ENCODE assay signal across 1 cellular context in the genomic region with DNA sequence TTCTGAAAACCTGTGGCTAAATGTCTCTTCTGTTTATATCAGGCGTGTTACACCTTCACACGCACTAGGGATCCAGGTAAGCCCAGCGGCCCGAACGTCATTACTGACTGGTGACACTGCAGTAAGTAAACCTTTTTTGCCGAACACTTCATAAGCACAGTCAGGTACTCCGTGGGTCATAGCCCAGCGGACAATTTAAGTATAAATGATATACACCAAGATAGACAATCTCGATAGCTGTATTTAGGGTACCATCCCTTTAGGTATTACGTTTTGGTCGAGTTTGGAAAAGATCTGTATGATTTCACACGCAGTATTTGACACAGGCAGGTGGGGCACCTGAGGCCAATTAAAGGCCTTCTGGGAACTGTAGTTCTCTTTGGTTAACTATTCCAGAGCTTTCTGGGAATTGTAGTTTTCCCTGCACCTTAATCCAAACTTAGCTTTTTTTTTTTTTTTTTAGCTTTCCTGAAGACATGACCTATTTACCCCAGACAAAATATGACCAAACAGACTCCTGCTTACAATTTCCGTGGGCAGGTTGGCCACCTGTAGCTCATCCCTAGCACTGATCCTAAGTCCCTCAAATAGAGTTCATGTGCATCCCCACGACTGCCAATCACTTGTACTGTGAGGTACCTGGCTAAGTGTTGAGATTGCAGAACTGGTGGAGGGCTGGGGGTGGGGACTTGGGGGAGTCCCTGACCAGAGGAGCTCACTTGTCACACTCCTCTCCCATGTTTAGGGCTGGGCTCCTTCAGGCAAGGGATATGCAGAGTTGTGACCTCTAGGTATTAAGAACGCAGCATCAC.
TF ChIP-seq lines count a peak whose summit lies in the region.

No MANE protein-coding gene starts in this region.

TF ChIP-seq in HepG2, 621 proteins besides CTCF, POLR2A, EP300 and RAD21 (continued from another document and continues in another):
- TF ChIP-seq, protein P1, sequence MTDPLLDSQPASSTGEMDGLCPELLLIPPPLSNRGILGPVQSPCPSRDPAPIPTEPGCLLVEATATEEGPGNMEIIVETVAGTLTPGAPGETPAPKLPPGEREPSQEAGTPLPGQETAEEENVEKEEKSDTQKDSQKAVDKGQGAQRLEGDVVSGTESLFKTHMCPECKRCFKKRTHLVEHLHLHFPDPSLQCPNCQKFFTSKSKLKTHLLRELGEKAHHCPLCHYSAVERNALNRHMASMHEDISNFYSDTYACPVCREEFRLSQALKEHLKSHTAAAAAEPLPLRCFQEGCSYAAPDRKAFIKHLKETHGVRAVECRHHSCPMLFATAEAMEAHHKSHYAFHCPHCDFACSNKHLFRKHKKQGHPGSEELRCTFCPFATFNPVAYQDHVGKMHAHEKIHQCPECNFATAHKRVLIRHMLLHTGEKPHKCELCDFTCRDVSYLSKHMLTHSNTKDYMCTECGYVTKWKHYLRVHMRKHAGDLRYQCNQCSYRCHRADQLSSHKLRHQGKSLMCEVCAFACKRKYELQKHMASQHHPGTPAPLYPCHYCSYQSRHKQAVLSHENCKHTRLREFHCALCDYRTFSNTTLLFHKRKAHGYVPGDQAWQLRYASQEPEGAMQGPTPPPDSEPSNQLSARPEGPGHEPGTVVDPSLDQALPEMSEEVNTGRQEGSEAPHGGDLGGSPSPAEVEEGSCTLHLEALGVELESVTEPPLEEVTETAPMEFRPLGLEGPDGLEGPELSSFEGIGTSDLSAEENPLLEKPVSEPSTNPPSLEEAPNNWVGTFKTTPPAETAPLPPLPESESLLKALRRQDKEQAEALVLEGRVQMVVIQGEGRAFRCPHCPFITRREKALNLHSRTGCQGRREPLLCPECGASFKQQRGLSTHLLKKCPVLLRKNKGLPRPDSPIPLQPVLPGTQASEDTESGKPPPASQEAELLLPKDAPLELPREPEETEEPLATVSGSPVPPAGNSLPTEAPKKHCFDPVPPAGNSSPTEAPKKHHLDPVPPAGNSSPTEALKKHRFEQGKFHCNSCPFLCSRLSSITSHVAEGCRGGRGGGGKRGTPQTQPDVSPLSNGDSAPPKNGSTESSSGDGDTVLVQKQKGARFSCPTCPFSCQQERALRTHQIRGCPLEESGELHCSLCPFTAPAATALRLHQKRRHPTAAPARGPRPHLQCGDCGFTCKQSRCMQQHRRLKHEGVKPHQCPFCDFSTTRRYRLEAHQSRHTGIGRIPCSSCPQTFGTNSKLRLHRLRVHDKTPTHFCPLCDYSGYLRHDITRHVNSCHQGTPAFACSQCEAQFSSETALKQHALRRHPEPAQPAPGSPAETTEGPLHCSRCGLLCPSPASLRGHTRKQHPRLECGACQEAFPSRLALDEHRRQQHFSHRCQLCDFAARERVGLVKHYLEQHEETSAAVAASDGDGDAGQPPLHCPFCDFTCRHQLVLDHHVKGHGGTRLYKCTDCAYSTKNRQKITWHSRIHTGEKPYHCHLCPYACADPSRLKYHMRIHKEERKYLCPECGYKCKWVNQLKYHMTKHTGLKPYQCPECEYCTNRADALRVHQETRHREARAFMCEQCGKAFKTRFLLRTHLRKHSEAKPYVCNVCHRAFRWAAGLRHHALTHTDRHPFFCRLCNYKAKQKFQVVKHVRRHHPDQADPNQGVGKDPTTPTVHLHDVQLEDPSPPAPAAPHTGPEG (CRISPR knock-in tag; IDR thresholded peaks at IDR 0.05), result no peak
- TF ChIP-seq ZBTB21 (CRISPR knock-in tag; IDR thresholded peaks at IDR 0.05) (0 out of 2 replicates have a peak, but pooled peaks have one; percentile 48), NFE2 (CRISPR knock-in tag; IDR thresholded peaks at IDR 0.05) (no peak), CREM (IDR thresholded peaks at IDR 0.05) (peak; percentile 93), CREM (CRISPR knock-in tag; IDR thresholded peaks at IDR 0.05) (no peak), ZNF12 (CRISPR knock-in tag; IDR thresholded peaks at IDR 0.05) (no peak), PLRG1 (conservative IDR thresholded peaks at IDR 0.05) (no peak), CAMTA2 (CRISPR knock-in tag; IDR thresholded peaks at IDR 0.05; ENCODE audit: borderline replicate concordance) (no peak), ZNF143 (CRISPR knock-in tag; IDR thresholded peaks at IDR 0.05) (peak; percentile 95), RBM22 (optimal IDR thresholded peaks at IDR 0.05; ENCODE audit: low read length) (no peak), ZNF510 (CRISPR knock-in tag; IDR thresholded peaks at IDR 0.05; ENCODE audit: low read depth) (0 out of 2 replicates have a peak, but pooled peaks have one; percentile 42), RORA (CRISPR knock-in tag; IDR thresholded peaks at IDR 0.05) (no peak; the same call in 1 of the 2 replicates), NKX3-1 (CRISPR knock-in tag; IDR thresholded peaks at IDR 0.05) (0 out of 2 replicates have a peak, but pooled peaks have one; percentile 62), HNRNPL (IDR thresholded peaks at IDR 0.05; ENCODE audit: low read depth, low read length) (no peak), KDM2A (CRISPR knock-in tag; IDR thresholded peaks at IDR 0.05; ENCODE audit: borderline replicate concordance, low read depth) (peak; percentile 57), PPARG (CRISPR knock-in tag; conservative IDR thresholded peaks at IDR 0.05) (no peak), FOXC1 (CRISPR knock-in tag; IDR thresholded peaks at IDR 0.05; ENCODE audit: borderline replicate concordance) (no peak), ZNF230 (CRISPR knock-in tag; IDR thresholded peaks at IDR 0.05) (no peak), ZNF382 (CRISPR knock-in tag; IDR thresholded peaks at IDR 0.05; ENCODE audit: borderline replicate concordance) (no peak), SOX13 (IDR thresholded peaks at IDR 0.05) (no peak), SOX13 (CRISPR knock-in tag; conservative IDR thresholded peaks at IDR 0.05 in 1 of 2, IDR thresholded peaks at IDR 0.05 in 1 of 2) (peak in 1 of 2 experiments; percentile 4; a peak in 1 of 4 replicates), THAP11 (CRISPR knock-in tag; IDR thresholded peaks at IDR 0.05) (peak; percentile 98), BCL6 (CRISPR knock-in tag; IDR thresholded peaks at IDR 0.05) (no peak), RFX5 (IDR thresholded peaks at IDR 0.05; ENCODE audit: low read depth, low read length) (no peak), ZNF792 (CRISPR knock-in tag; IDR thresholded peaks at IDR 0.05) (no peak), ZNF251 (CRISPR knock-in tag; IDR thresholded peaks at IDR 0.05) (no peak), ZNF652 (CRISPR knock-in tag; IDR thresholded peaks at IDR 0.05; ENCODE audit: borderline replicate concordance, low read depth) (no peak), SUZ12 (IDR thresholded peaks at IDR 0.05; ENCODE audit: low read depth, low read length) (peak; percentile 78), ZNF605 (CRISPR knock-in tag; IDR thresholded peaks at IDR 0.05) (peak; percentile 66), RARG (CRISPR knock-in tag; IDR thresholded peaks at IDR 0.05; ENCODE audit: low read depth) (no peak)
- TF ChIP-seq, protein P2, sequence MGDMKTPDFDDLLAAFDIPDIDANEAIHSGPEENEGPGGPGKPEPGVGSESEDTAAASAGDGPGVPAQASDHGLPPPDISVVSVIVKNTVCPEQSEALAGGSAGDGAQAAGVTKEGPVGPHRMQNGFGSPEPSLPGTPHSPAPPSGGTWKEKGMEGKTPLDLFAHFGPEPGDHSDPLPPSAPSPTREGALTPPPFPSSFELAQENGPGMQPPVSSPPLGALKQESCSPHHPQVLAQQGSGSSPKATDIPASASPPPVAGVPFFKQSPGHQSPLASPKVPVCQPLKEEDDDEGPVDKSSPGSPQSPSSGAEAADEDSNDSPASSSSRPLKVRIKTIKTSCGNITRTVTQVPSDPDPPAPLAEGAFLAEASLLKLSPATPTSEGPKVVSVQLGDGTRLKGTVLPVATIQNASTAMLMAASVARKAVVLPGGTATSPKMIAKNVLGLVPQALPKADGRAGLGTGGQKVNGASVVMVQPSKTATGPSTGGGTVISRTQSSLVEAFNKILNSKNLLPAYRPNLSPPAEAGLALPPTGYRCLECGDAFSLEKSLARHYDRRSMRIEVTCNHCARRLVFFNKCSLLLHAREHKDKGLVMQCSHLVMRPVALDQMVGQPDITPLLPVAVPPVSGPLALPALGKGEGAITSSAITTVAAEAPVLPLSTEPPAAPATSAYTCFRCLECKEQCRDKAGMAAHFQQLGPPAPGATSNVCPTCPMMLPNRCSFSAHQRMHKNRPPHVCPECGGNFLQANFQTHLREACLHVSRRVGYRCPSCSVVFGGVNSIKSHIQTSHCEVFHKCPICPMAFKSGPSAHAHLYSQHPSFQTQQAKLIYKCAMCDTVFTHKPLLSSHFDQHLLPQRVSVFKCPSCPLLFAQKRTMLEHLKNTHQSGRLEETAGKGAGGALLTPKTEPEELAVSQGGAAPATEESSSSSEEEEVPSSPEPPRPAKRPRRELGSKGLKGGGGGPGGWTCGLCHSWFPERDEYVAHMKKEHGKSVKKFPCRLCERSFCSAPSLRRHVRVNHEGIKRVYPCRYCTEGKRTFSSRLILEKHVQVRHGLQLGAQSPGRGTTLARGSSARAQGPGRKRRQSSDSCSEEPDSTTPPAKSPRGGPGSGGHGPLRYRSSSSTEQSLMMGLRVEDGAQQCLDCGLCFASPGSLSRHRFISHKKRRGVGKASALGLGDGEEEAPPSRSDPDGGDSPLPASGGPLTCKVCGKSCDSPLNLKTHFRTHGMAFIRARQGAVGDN (CRISPR knock-in tag; IDR thresholded peaks at IDR 0.05), result no peak
- TF ChIP-seq, protein P3, sequence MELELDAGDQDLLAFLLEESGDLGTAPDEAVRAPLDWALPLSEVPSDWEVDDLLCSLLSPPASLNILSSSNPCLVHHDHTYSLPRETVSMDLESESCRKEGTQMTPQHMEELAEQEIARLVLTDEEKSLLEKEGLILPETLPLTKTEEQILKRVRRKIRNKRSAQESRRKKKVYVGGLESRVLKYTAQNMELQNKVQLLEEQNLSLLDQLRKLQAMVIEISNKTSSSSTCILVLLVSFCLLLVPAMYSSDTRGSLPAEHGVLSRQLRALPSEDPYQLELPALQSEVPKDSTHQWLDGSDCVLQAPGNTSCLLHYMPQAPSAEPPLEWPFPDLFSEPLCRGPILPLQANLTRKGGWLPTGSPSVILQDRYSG (CRISPR knock-in tag; IDR thresholded peaks at IDR 0.05), result no peak
- TF ChIP-seq, protein P4, sequence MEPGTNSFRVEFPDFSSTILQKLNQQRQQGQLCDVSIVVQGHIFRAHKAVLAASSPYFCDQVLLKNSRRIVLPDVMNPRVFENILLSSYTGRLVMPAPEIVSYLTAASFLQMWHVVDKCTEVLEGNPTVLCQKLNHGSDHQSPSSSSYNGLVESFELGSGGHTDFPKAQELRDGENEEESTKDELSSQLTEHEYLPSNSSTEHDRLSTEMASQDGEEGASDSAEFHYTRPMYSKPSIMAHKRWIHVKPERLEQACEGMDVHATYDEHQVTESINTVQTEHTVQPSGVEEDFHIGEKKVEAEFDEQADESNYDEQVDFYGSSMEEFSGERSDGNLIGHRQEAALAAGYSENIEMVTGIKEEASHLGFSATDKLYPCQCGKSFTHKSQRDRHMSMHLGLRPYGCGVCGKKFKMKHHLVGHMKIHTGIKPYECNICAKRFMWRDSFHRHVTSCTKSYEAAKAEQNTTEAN (CRISPR knock-in tag; conservative IDR thresholded peaks at IDR 0.05), result peak; percentile 24; the same call in 1 of the 2 replicates
- TF ChIP-seq, protein P5, sequence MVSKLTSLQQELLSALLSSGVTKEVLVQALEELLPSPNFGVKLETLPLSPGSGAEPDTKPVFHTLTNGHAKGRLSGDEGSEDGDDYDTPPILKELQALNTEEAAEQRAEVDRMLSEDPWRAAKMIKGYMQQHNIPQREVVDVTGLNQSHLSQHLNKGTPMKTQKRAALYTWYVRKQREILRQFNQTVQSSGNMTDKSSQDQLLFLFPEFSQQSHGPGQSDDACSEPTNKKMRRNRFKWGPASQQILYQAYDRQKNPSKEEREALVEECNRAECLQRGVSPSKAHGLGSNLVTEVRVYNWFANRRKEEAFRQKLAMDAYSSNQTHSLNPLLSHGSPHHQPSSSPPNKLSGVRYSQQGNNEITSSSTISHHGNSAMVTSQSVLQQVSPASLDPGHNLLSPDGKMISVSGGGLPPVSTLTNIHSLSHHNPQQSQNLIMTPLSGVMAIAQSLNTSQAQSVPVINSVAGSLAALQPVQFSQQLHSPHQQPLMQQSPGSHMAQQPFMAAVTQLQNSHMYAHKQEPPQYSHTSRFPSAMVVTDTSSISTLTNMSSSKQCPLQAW (CRISPR knock-in tag; IDR thresholded peaks at IDR 0.05), result peak; percentile 51; the same call in 1 of the 2 replicates
- TF ChIP-seq, protein P6, sequence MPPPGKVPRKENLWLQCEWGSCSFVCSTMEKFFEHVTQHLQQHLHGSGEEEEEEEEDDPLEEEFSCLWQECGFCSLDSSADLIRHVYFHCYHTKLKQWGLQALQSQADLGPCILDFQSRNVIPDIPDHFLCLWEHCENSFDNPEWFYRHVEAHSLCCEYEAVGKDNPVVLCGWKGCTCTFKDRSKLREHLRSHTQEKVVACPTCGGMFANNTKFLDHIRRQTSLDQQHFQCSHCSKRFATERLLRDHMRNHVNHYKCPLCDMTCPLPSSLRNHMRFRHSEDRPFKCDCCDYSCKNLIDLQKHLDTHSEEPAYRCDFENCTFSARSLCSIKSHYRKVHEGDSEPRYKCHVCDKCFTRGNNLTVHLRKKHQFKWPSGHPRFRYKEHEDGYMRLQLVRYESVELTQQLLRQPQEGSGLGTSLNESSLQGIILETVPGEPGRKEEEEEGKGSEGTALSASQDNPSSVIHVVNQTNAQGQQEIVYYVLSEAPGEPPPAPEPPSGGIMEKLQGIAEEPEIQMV (CRISPR knock-in tag; IDR thresholded peaks at IDR 0.05; ENCODE audit: low read depth), result no peak
- TF ChIP-seq, protein P7, sequence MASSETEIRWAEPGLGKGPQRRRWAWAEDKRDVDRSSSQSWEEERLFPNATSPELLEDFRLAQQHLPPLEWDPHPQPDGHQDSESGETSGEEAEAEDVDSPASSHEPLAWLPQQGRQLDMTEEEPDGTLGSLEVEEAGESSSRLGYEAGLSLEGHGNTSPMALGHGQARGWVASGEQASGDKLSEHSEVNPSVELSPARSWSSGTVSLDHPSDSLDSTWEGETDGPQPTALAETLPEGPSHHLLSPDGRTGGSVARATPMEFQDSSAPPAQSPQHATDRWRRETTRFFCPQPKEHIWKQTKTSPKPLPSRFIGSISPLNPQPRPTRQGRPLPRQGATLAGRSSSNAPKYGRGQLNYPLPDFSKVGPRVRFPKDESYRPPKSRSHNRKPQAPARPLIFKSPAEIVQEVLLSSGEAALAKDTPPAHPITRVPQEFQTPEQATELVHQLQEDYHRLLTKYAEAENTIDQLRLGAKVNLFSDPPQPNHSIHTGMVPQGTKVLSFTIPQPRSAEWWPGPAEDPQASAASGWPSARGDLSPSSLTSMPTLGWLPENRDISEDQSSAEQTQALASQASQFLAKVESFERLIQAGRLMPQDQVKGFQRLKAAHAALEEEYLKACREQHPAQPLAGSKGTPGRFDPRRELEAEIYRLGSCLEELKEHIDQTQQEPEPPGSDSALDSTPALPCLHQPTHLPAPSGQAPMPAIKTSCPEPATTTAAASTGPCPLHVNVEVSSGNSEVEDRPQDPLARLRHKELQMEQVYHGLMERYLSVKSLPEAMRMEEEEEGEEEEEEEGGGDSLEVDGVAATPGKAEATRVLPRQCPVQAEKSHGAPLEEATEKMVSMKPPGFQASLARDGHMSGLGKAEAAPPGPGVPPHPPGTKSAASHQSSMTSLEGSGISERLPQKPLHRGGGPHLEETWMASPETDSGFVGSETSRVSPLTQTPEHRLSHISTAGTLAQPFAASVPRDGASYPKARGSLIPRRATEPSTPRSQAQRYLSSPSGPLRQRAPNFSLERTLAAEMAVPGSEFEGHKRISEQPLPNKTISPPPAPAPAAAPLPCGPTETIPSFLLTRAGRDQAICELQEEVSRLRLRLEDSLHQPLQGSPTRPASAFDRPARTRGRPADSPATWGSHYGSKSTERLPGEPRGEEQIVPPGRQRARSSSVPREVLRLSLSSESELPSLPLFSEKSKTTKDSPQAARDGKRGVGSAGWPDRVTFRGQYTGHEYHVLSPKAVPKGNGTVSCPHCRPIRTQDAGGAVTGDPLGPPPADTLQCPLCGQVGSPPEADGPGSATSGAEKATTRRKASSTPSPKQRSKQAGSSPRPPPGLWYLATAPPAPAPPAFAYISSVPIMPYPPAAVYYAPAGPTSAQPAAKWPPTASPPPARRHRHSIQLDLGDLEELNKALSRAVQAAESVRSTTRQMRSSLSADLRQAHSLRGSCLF (CRISPR knock-in tag; IDR thresholded peaks at IDR 0.05; ENCODE audit: borderline replicate concordance), result no peak
